16 cellular contexts compared by ENCODE assay signal in genomic region chr12:116418551-116418950, GRCh38.
DNase-seq lines count a peak whose midpoint lies in the region; ATAC-seq and TF ChIP-seq lines count a peak whose summit lies in the region.
"Had no signal": no experiment of that assay in that cellular context is flagged by ENCODE, and none has a peak within 500 bp of the region (broad histone marks: within the 10 kb centered on the region; RNA-seq: fewer than 3 reads in every experiment).

No MANE protein-coding gene starts in this region.

- H3K14ac ChIP-seq in IMR-90 (replicated peaks; ENCODE audit: low read depth, low read length) = no peak overlapping the region
- H3K14ac ChIP-seq in neuronal stem cell (ENCODE audit: low read length) = no peak overlapping the region

- no peaks in the 10 kb centered on the region for H3K79me1 ChIP-seq in IMR-90 (ENCODE audit: low read depth in 1 of 2, low read length in 2 of 2)
- H3K79me1 ChIP-seq in neuronal stem cell (ENCODE audit: low read depth, low read length) = peaks cover 5% of the 10 kb centered on the region

- TF ChIP-seq CTCF in A673 (conservative IDR thresholded peaks at IDR 0.05; ENCODE audit: low read depth, low read length) = no peak
- TF ChIP-seq CTCF in IMR-90 (conservative IDR thresholded peaks at IDR 0.05; ENCODE audit: low read depth, low read length) = no peak
- TF ChIP-seq CTCF in activated B cell treated with CpG ODN at 0.5 μM for 24 hours (IDR thresholded peaks at IDR 0.05) = no peak

- CTCF ChIA-PET in A673 (lab: Charles Lee) (no interaction called here), IMR-90 (lab: Yijun Ruan, JAX) (no interaction called here), activated B cell treated with CpG ODN at 0.5 μM for 24 hours (lab: Charles Lee) (no interaction called here)
- CTCF ChIA-PET in activated CD4-positive, alpha-beta T cell treated with anti-CD3 and anti-CD28 coated beads, Interleukin-2, amount 10 ng/mL, durations not matched to agents 7 days and 5 days (lab: Charles Lee) = no interaction called here

- H4K91ac ChIP-seq in IMR-90 (ENCODE audit: insufficient read depth, low read depth, low read length) (no peak overlapping the region), neuronal stem cell (ENCODE audit: low read depth, low read length, poor library complexity) (no peak overlapping the region)

- H3K23ac ChIP-seq in IMR-90 (ENCODE audit: low read depth, low read length) (no peak overlapping the region), neuronal stem cell (ENCODE audit: low read depth, low read length, poor library complexity) (no peak overlapping the region)

- peak overlapping the region; percentile 1 for H2AK9ac ChIP-seq in IMR-90 (replicated peaks; ENCODE audit: low read depth, low read length, poor library complexity)

- no peak overlapping the region for H4K5ac ChIP-seq in IMR-90 (ENCODE audit: low read depth, low read length)

- H3K4me1 Mint-ChIP-seq in activated B cell treated with CpG ODN at 0.5 μM for 24 hours = peaks cover 6% of the 10 kb centered on the region
- H3K4me1 Mint-ChIP-seq in activated CD4-positive, alpha-beta T cell treated with anti-CD3 and anti-CD28 coated beads, Interleukin-2, amount 10 ng/mL, durations not matched to agents 7 days and 5 days = no peaks in the 10 kb centered on the region

- dilution Hi-C loops in IMR-90 (cut with HindIII; ENCODE audit: low sequenced_read_pairs, unreplicated experiment) = no loop called here

- H2AFZ ChIP-seq in IMR-90 (replicated peaks; ENCODE audit: low read length, poor library complexity) (no peak overlapping the region), neuronal stem cell (ENCODE audit: low read length) (no peak overlapping the region)

- no peak for TF ChIP-seq POLR2A in IMR-90 (IDR thresholded peaks at IDR 0.05; ENCODE audit: low read depth, low read length)

- WGBS in IMR-90 (ENCODE audit: extremely low coverage in 2 of 2, insufficient read length in 1 of 2), 2 experiments = 100% methylated on average over 3 of the region's 9 CpGs; no CpG with 5 or more reads in 1 of the 2 experiments
- WGBS in neuronal stem cell (ENCODE audit: extremely low coverage in 2 of 2, insufficient read length in 2 of 2, insufficient replicate concordance in 1 of 2), 2 donors = no CpG with 5 or more reads among the region's 9 CpGs

- H3K27ac ChIP-seq in A673 (ENCODE audit: low read depth, low read length, poor library complexity, severe bottlenecking) = no peak overlapping the region
- H3K27ac ChIP-seq in IMR-90 (ENCODE audit: insufficient read depth, low read length) = no peak overlapping the region
- no peak overlapping the region for H3K27ac ChIP-seq in neuronal stem cell (replicated peaks; ENCODE audit: low read length)

- H3K4me1 ChIP-seq in A673 (ENCODE audit: insufficient read depth, low read length, poor library complexity, severe bottlenecking) = no peaks in the 10 kb centered on the region
- peaks cover 7% of the 10 kb centered on the region for H3K4me1 ChIP-seq in IMR-90 (ENCODE audit: control insufficient read depth, insufficient read depth, low read length)
- peaks cover 6 to 22% of the 10 kb centered on the region in 2 donors for H3K4me1 ChIP-seq in neuronal stem cell (ENCODE audit: control insufficient read depth in 2 of 2, insufficient read depth in 1 of 2, low read depth in 1 of 2, low read length in 2 of 2)
- H3K4me1 ChIP-seq: HAP-1 had no signal

- H3K56ac ChIP-seq in IMR-90 (ENCODE audit: extremely low read depth, insufficient read depth, low read length) = no peak overlapping the region

- H4K8ac ChIP-seq in IMR-90 (ENCODE audit: low read depth in 2 of 2, low read length in 2 of 2) = no peak overlapping the region
- no peak overlapping the region for H4K8ac ChIP-seq in neuronal stem cell (ENCODE audit: low read depth, low read length)

- H3K9me3 ChIP-seq in A673 (ENCODE audit: low read depth, low read length, poor library complexity, severe bottlenecking) (no peaks in the 10 kb centered on the region), IMR-90 (ENCODE audit: control insufficient read depth, insufficient read depth, low read length) (peaks cover 2% of the 10 kb centered on the region; the same call in 1 of the 2 replicates), neuronal stem cell (replicated peaks in 1 of 2; ENCODE audit: control insufficient read depth in 2 of 2, insufficient read depth in 1 of 2, low read depth in 1 of 2, low read length in 2 of 2) (peaks cover 0 to 7% of the 10 kb centered on the region in 2 donors)

- no peak overlapping the region for H3K4me2 ChIP-seq in IMR-90 (ENCODE audit: low read depth, low read length)
- no peak overlapping the region for H3K4me2 ChIP-seq in neuronal stem cell (ENCODE audit: insufficient read depth, low read length, poor library complexity, severe bottlenecking)

- POLR2A ChIA-PET in A673 (lab: Charles Lee; ENCODE audit: low non-redundant PET) = no interaction called here
- POLR2A ChIA-PET in IMR-90 (lab: Charles Lee; ENCODE audit: unreplicated experiment) = no interaction called here
- POLR2A ChIA-PET in activated B cell treated with CpG ODN at 0.5 μM for 24 hours (lab: Charles Lee) = no interaction called here
- POLR2A ChIA-PET in activated CD4-positive, alpha-beta T cell treated with anti-CD3 and anti-CD28 coated beads, Interleukin-2, amount 10 ng/mL, durations not matched to agents 7 days and 5 days (lab: Charles Lee) = no interaction called here

- H3K27me3 Mint-ChIP-seq in activated B cell treated with CpG ODN at 0.5 μM for 24 hours = no peaks in the 10 kb centered on the region
- H3K27me3 Mint-ChIP-seq in activated CD4-positive, alpha-beta T cell treated with anti-CD3 and anti-CD28 coated beads, Interleukin-2, amount 10 ng/mL, durations not matched to agents 7 days and 5 days = no peaks in the 10 kb centered on the region
- H3K27me3 Mint-ChIP-seq: CD4-positive, alpha-beta T cell had no signal

- H3K4me3 ChIP-seq in A673 (ENCODE audit: low read depth, low read length, poor library complexity, severe bottlenecking) (no peak overlapping the region), IMR-90 (ENCODE audit: insufficient read depth, low read depth, low read length) (no peak overlapping the region), neuronal stem cell (ENCODE audit: low read length in 2 of 2) (no peak overlapping the region)
- H3K4me3 ChIP-seq: HAP-1 had no signal

- peak; percentile 31 for DNase-seq in A673 (ENCODE audit: low spot score)
- no peak for DNase-seq in IMR-90
- no peak for DNase-seq in activated B cell treated with CpG ODN at 0.5 μM for 24 hours
- DNase-seq in neuronal stem cell (ENCODE audit: low spot score) = no peak
- no peak for DNase-seq in amygdala (lab: John Stamatoyannopoulos, UW)
- DNase-seq in cardiac septum (ENCODE audit: low spot score) = no peak
- DNase-seq in activated CD4-positive, alpha-beta T cell treated with anti-CD3 and anti-CD28 coated beads, Interleukin-2, amount 10 ng/mL, durations not matched to agents 7 days and 5 days = no peak
- DNase-seq: 8988T; ACHN; C1 segment of cervical spinal cord; Calu3; CD4-positive, alpha-beta T cell; DMS79; EL; GOT3 had no signal

- H3K27ac Mint-ChIP-seq in activated B cell treated with CpG ODN at 0.5 μM for 24 hours = no peak overlapping the region
- H3K27ac Mint-ChIP-seq in activated CD4-positive, alpha-beta T cell treated with anti-CD3 and anti-CD28 coated beads, Interleukin-2, amount 10 ng/mL, durations not matched to agents 7 days and 5 days = no peak overlapping the region
- H3K27ac Mint-ChIP-seq: CD4-positive, alpha-beta T cell had no signal

- in situ Hi-C loops in IMR-90 (cut with MboI; ENCODE audit: low sequenced_read_pairs) = no loop called here

- H3K9me3 Mint-ChIP-seq in activated B cell treated with CpG ODN at 0.5 μM for 24 hours = peaks cover 6% of the 10 kb centered on the region
- peaks cover 8% of the 10 kb centered on the region for H3K9me3 Mint-ChIP-seq in activated CD4-positive, alpha-beta T cell treated with anti-CD3 and anti-CD28 coated beads, Interleukin-2, amount 10 ng/mL, durations not matched to agents 7 days and 5 days
- H3K9me3 Mint-ChIP-seq: CD4-positive, alpha-beta T cell had no signal

- H3K36me3 ChIP-seq in A673 (ENCODE audit: insufficient read depth, low read length, poor library complexity, severe bottlenecking) = no peaks in the 10 kb centered on the region
- no peaks in the 10 kb centered on the region for H3K36me3 ChIP-seq in IMR-90 (ENCODE audit: control insufficient read depth, insufficient read depth, low read length)
- peaks cover 0 to 4% of the 10 kb centered on the region in 2 donors for H3K36me3 ChIP-seq in neuronal stem cell (replicated peaks in 1 of 2; ENCODE audit: control insufficient read depth in 2 of 2, insufficient read depth in 2 of 2, low read length in 2 of 2)

- H3K18ac ChIP-seq in IMR-90 (ENCODE audit: low read depth, low read length) (no peak overlapping the region), neuronal stem cell (ENCODE audit: low read length) (peak overlapping the region; percentile 1)

- H2AK5ac ChIP-seq in IMR-90 (ENCODE audit: low read depth, low read length) (no peak overlapping the region), neuronal stem cell (ENCODE audit: low read depth, low read length) (peak overlapping the region; percentile 4)

- H3K4ac ChIP-seq in IMR-90 (ENCODE audit: low read depth, low read length) (no peak overlapping the region), neuronal stem cell (ENCODE audit: low read length) (no peak overlapping the region)

- no peak for TF ChIP-seq RAD21 in IMR-90 (IDR thresholded peaks at IDR 0.05; ENCODE audit: low read length)

- no peaks in the 10 kb centered on the region for H3K27me3 ChIP-seq in A673 (replicated peaks; ENCODE audit: insufficient read depth, low read depth, low read length, poor library complexity)
- H3K27me3 ChIP-seq in IMR-90 (ENCODE audit: control insufficient read depth, insufficient read depth, low read length) = no peaks in the 10 kb centered on the region; the same call in 1 of the 2 replicates
- H3K27me3 ChIP-seq in neuronal stem cell (ENCODE audit: control insufficient read depth in 3 of 3, insufficient read depth in 3 of 3, low read depth in 1 of 3, low read length in 3 of 3) = no peaks in the 10 kb centered on the region

- H3K4me3 Mint-ChIP-seq in activated B cell treated with CpG ODN at 0.5 μM for 24 hours = no peak overlapping the region
- no peak overlapping the region for H3K4me3 Mint-ChIP-seq in activated CD4-positive, alpha-beta T cell treated with anti-CD3 and anti-CD28 coated beads, Interleukin-2, amount 10 ng/mL, durations not matched to agents 7 days and 5 days
- H3K4me3 Mint-ChIP-seq: CD4-positive, alpha-beta T cell had no signal

- peaks cover 5% of the 10 kb centered on the region; the same call in 1 of the 2 replicates for H3K9me1 ChIP-seq in IMR-90 (ENCODE audit: insufficient read depth, low read length)

- H2BK12ac ChIP-seq in neuronal stem cell (ENCODE audit: low read length) = no peak overlapping the region

- intact Hi-C loops in A673 (cut with micrococcal nuclease; ENCODE audit: unreplicated experiment) = no loop called here
- intact Hi-C loops in IMR-90 (cut with micrococcal nuclease) = no loop called here
- intact Hi-C loops in activated B cell treated with CpG ODN at 0.5 μM for 24 hours (cut with micrococcal nuclease) = no loop called here
- intact Hi-C loops in cardiac septum (cut with DNase I) = no loop called here

- H2BK15ac ChIP-seq in IMR-90 (ENCODE audit: low read depth, low read length) (no peak overlapping the region), neuronal stem cell (ENCODE audit: low read length) (peak overlapping the region; percentile 41)

- no peak for ATAC-seq in IMR-90 (ENCODE audit: low read depth)
- peak; percentile 58 for ATAC-seq in activated B cell treated with CpG ODN at 0.5 μM for 24 hours (ENCODE audit: low read depth)

- H2BK120ac ChIP-seq in IMR-90 (ENCODE audit: low read depth, low read length) = no peak overlapping the region
- H2BK120ac ChIP-seq in neuronal stem cell (ENCODE audit: low read depth, low read length) = no peak overlapping the region

- H4K20me1 ChIP-seq in IMR-90 (ENCODE audit: insufficient read depth, low read length) = no peaks in the 10 kb centered on the region

- no peaks in the 10 kb centered on the region for H3K36me3 Mint-ChIP-seq in activated B cell treated with CpG ODN at 0.5 μM for 24 hours (ENCODE audit: low read depth)
- H3K36me3 Mint-ChIP-seq in activated CD4-positive, alpha-beta T cell treated with anti-CD3 and anti-CD28 coated beads, Interleukin-2, amount 10 ng/mL, durations not matched to agents 7 days and 5 days (ENCODE audit: low read depth) = peaks cover 3% of the 10 kb centered on the region

- BruUV-seq in A673 (replicated peaks; lab: Mats Ljungman, UMichigan) (no TSS peak), IMR-90 (replicated peaks; lab: Mats Ljungman, UMichigan) (no TSS peak)

- H2BK5ac ChIP-seq in IMR-90 (ENCODE audit: low read depth, low read length, poor library complexity, severe bottlenecking) (no peak overlapping the region), neuronal stem cell (ENCODE audit: low read length) (no peak overlapping the region)

- H2BK20ac ChIP-seq in IMR-90 (ENCODE audit: low read depth, low read length) = no peak overlapping the region

- H3K9ac ChIP-seq in IMR-90 (ENCODE audit: low read depth, low read length) (no peak overlapping the region), neuronal stem cell (ENCODE audit: low read depth, low read length, poor library complexity) (no peak overlapping the region)
